8 cellular contexts compared by ENCODE assay signal in genomic region chr1:42684139-42684538, GRCh38. TPM values are rescaled to one million over a fixed set of nuclear protein-coding genes. Genes with fewer than 3 reads are reported as not detected.
DNase-seq lines count a peak whose midpoint lies in the region; ATAC-seq and TF ChIP-seq lines count a peak whose summit lies in the region.

No MANE protein-coding gene starts in this region.

- WGBS in tibial nerve, 2 donors = 26 to 31% methylated on average over 5 of the region's 5 CpGs

- TF ChIP-seq CTCF in cardiac fibroblast (IDR thresholded peaks at IDR 0.05; ENCODE audit: low read depth, low read length) (no peak), tibial nerve (IDR thresholded peaks at IDR 0.05) (no peak)

- peak overlapping the region; percentile 81 to 86 for H3K27ac Mint-ChIP-seq in natural killer cell treated with Interleukin-12 subunit alpha and Interleukin-12 subunit beta and Interleukin-15 and Interleukin-18, amount 100 ng/mL, for 72 hours

- no peak for TF ChIP-seq EP300 in tibial nerve (IDR thresholded peaks at IDR 0.05)

- H3K4me3 Mint-ChIP-seq in natural killer cell treated with Interleukin-12 subunit alpha and Interleukin-12 subunit beta and Interleukin-15 and Interleukin-18, amount 100 ng/mL, for 72 hours = peak overlapping the region; percentile 99

- no peak for ATAC-seq in natural killer cell treated with Interleukin-12 subunit alpha and Interleukin-12 subunit beta and Interleukin-15 and Interleukin-18, amount 100 ng/mL, for 72 hours
- no peak for ATAC-seq in HG03175 (IDR thresholded peaks at IDR 0.05; ENCODE audit: unreplicated experiment)

- no peaks in the 10 kb centered on the region for H3K9me3 Mint-ChIP-seq in natural killer cell treated with Interleukin-12 subunit alpha and Interleukin-12 subunit beta and Interleukin-15 and Interleukin-18, amount 100 ng/mL, for 72 hours

- no peaks in the 10 kb centered on the region for H3K9me3 ChIP-seq in tibial nerve

- no peaks in the 10 kb centered on the region for H3K27me3 Mint-ChIP-seq in natural killer cell treated with Interleukin-12 subunit alpha and Interleukin-12 subunit beta and Interleukin-15 and Interleukin-18, amount 100 ng/mL, for 72 hours

- TF ChIP-seq POLR2A in tibial nerve (IDR thresholded peaks at IDR 0.05) = no peak

- H3K4me3 ChIP-seq in cardiac fibroblast (replicated peaks in 1 of 2; ENCODE audit: low read depth in 2 of 2, low read length in 2 of 2) = peak overlapping the region; percentile 58 to 78
- H3K4me3 ChIP-seq in tibial nerve = peak overlapping the region in 2 of 4 donors; percentile 92 to 99

- no peaks in the 10 kb centered on the region for H3K27me3 ChIP-seq in tibial nerve

- peaks cover 0 to 80% (median 45%) of the 10 kb centered on the region in 4 donors for H3K4me1 ChIP-seq in tibial nerve

- peaks cover 24% of the 10 kb centered on the region for H3K36me3 Mint-ChIP-seq in natural killer cell treated with Interleukin-12 subunit alpha and Interleukin-12 subunit beta and Interleukin-15 and Interleukin-18, amount 100 ng/mL, for 72 hours

- peak; percentile 7 for DNase-seq in NCI-H1105 treated with DMSO at 0.1 percent for 48 hours (lab: John Stamatoyannopoulos, UW)
- no peak for DNase-seq in NCI-H1105 (lab: John Stamatoyannopoulos, UW)
- peak; percentile 42 for DNase-seq in OCI-M1 (lab: John Stamatoyannopoulos, UW)
- peak; percentile 18 to 22 for DNase-seq in cardiac fibroblast (ENCODE audit: low read depth in 2 of 2)
- no peak for DNase-seq in natural killer cell treated with Interleukin-12 subunit alpha and Interleukin-12 subunit beta and Interleukin-15 and Interleukin-18, amount 100 ng/mL, for 72 hours (ENCODE audit: low spot score)
- DNase-seq in NCI-H128 (lab: John Stamatoyannopoulos, UW; ENCODE audit: unreplicated experiment) = no peak
- no peak for DNase-seq in tibial nerve (ENCODE audit: low spot score in 2 of 2)

- no peaks in the 10 kb centered on the region for H3K36me3 ChIP-seq in tibial nerve

- peaks cover 49 to 67% of the 10 kb centered on the region in 2 donors for H3K4me1 Mint-ChIP-seq in natural killer cell treated with Interleukin-12 subunit alpha and Interleukin-12 subunit beta and Interleukin-15 and Interleukin-18, amount 100 ng/mL, for 72 hours (ENCODE audit: low read depth in 2 of 2)

- H3K27ac ChIP-seq in tibial nerve = no peak overlapping the region

RNA-seq across cellular contexts. Expression of gene YBX1, which starts 1.9 kb away (rescaled TPM):
- total RNA-seq in natural killer cell treated with Interleukin-12 subunit alpha and Interleukin-12 subunit beta and Interleukin-15 and Interleukin-18, amount 100 ng/mL, for 72 hours = 100 to 1,000 TPM; 459 to 670 TPM
- total RNA-seq in tibial nerve = 100 to 1,000 TPM; 377 to 579 (median 441) TPM

RNA-seq across cellular contexts. Expression of gene PPIH, which starts 25.9 kb away (rescaled TPM):
- 100 to 1,000 TPM in 1 of 2 donors, 10 to 100 TPM in 1; 65.4 to 102 TPM for total RNA-seq in natural killer cell treated with Interleukin-12 subunit alpha and Interleukin-12 subunit beta and Interleukin-15 and Interleukin-18, amount 100 ng/mL, for 72 hours
- 10 to 100 TPM; 22.4 to 33.6 (median 28.1) TPM for total RNA-seq in tibial nerve

RNA-seq across cellular contexts. Expression of gene CLDN19, which starts 55.9 kb away (rescaled TPM):
- not detected for total RNA-seq in natural killer cell treated with Interleukin-12 subunit alpha and Interleukin-12 subunit beta and Interleukin-15 and Interleukin-18, amount 100 ng/mL, for 72 hours
- total RNA-seq in tibial nerve = 100 to 1,000 TPM; 136 to 259 (median 218) TPM

Comparison
In these comparisons a context has a peak if more than half of its experiments do, and no peak if none do; other contexts are left out.
1. DNase-seq: peak in NCI-H1105 treated with DMSO at 0.1 percent for 48 hours (single experiment), OCI-M1 (single experiment) and cardiac fibroblast (2 of 2); none in NCI-H1105 (single experiment), natural killer cell treated with Interleukin-12 subunit alpha and Interleukin-12 subunit beta and Interleukin-15 and Interleukin-18, amount 100 ng/mL, for 72 hours (single experiment), NCI-H128 (single experiment) and tibial nerve (0 of 2).
2. RNA of gene CLDN19, which starts 55.9 kb away (total RNA-seq): 136 to 259 TPM in tibial nerve; not detected in natural killer cell treated with Interleukin-12 subunit alpha and Interleukin-12 subunit beta and Interleukin-15 and Interleukin-18, amount 100 ng/mL, for 72 hours; every median in the first group is over 100 times any median in the second.